ENCODE assay signal across 24 cellular contexts in the genomic region with DNA sequence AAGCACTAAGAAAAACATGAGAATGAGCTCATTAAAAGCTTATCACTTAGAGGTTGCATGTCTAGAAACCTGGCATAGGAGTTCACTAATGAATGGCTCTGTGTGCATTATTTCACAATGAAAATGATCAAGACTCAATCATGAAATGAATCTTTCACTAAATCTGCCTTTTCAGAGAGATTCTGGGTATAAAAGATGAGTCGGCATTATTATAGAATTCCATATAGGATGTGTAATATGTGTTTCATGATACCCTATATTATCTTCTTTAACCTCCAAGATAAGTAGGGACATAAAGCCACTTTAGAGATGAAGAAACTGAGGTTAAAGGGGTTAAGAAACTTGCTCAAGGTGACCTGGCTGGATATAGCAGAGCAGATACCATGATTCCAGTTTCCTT.
DNase-seq lines count a peak whose midpoint lies in the region; ATAC-seq, FAIRE-seq and TF ChIP-seq lines count a peak whose summit lies in the region.
"Had no signal": no experiment of that assay in that cellular context is flagged by ENCODE, and none has a peak within 500 bp of the region (broad histone marks: within the 10 kb centered on the region; RNA-seq: fewer than 3 reads in every experiment).

No MANE protein-coding gene starts in this region.

- TF ChIP-seq CTCF in HepG2 (CRISPR knock-in tag; IDR thresholded peaks at IDR 0.05) (no peak), right lobe of liver (IDR thresholded peaks at IDR 0.05) (no peak), K562 (IDR thresholded peaks at IDR 0.05 in 2 of 3, conservative IDR thresholded peaks at IDR 0.05 in 1 of 3; ENCODE audit: insufficient read depth in 2 of 3, low read depth in 1 of 3, low read length in 3 of 3) (no peak)

- H3K9me1 ChIP-seq in K562 (ENCODE audit: control insufficient read depth, insufficient read depth, low read length), result no peaks in the 10 kb centered on the region

- no peak overlapping the region for H2AFZ ChIP-seq in HepG2 (ENCODE audit: low read length)
- H2AFZ ChIP-seq in K562 (ENCODE audit: low read depth, low read length), result no peak overlapping the region

- no peak for DNase-seq in HepG2 (ENCODE audit: low spot score)
- DNase-seq in right lobe of liver, result no peak
- DNase-seq in K562 (ENCODE audit: extremely low read depth in 1 of 4, low spot score in 3 of 4), result no peak
- no peak for DNase-seq in SW 1271 (lab: John Stamatoyannopoulos, UW)
- DNase-seq: ACHN; BE2C; C1 segment of cervical spinal cord; CD4-positive, alpha-beta memory T cell; CD4-positive, CD25-positive, alpha-beta regulatory T cell; CD8-positive, alpha-beta memory T cell; COR-L47; DMS 273 treated with DMSO at 0.1 percent for 48 hours; DMS153; DMS53; DMS79; DND-41; EL; GDM1 had no signal

- 4% methylated on average over 1 of the region's 1 CpG for WGBS in HepG2 (ENCODE audit: low lambda C conversion rate)
- 84% methylated on average over 1 of the region's 1 CpG for WGBS in right lobe of liver (ENCODE audit: insufficient coverage, low coverage, low lambda C conversion rate, missing lambda C conversion rate)
- WGBS in K562 (ENCODE audit: insufficient coverage, low coverage, missing lambda C conversion rate), result 0% methylated on average over 1 of the region's 1 CpG

- H3K79me2 ChIP-seq in HepG2 (ENCODE audit: insufficient read depth, low read length) (no peaks in the 10 kb centered on the region), K562 (ENCODE audit: control insufficient read depth, insufficient read depth, low read length) (no peaks in the 10 kb centered on the region)

- no peak for ATAC-seq in HepG2
- ATAC-seq in right lobe of liver, result no peak
- no peak for ATAC-seq in K562
- no peak for ATAC-seq in GM21447 (IDR thresholded peaks at IDR 0.05; ENCODE audit: unreplicated experiment)
- ATAC-seq: GM12878 had no signal

- FAIRE-seq in HepG2 (lab: Jason Lieb, UNC) (no peak), K562 (lab: Jason Lieb, UNC) (no peak)
- FAIRE-seq: GM12878, GM12892, GM18507 had no signal

- no peak for TF ChIP-seq RAD21 in HepG2 (CRISPR knock-in tag; IDR thresholded peaks at IDR 0.05)
- no peak for TF ChIP-seq RAD21 in K562 (CRISPR knock-in tag; conservative IDR thresholded peaks at IDR 0.05 in 1 of 2, IDR thresholded peaks at IDR 0.05 in 1 of 2)

- H3K36me3 ChIP-seq in HepG2 (replicated peaks in 1 of 2; ENCODE audit: control insufficient read depth in 1 of 2, insufficient read depth in 2 of 2, low read length in 2 of 2), result no peaks in the 10 kb centered on the region
- no peaks in the 10 kb centered on the region for H3K36me3 ChIP-seq in right lobe of liver
- no peaks in the 10 kb centered on the region for H3K36me3 ChIP-seq in K562 (ENCODE audit: control insufficient read depth, insufficient read depth, low read length)
- H3K36me3 ChIP-seq: BE2C, BLaER1 had no signal

- H3K4me2 ChIP-seq in HepG2 (ENCODE audit: low read depth, low read length) (no peak overlapping the region), K562 (ENCODE audit: insufficient read depth, low read length) (no peak overlapping the region)
- H3K4me2 ChIP-seq: BLaER1 had no signal

- intact Hi-C loops in HepG2 (cut with micrococcal nuclease; ENCODE audit: unreplicated experiment), result no loop called here
- intact Hi-C loops in right lobe of liver (cut with DNase I), result no loop called here
- intact Hi-C loops in K562 (cut with micrococcal nuclease), result no loop called here

- TF ChIP-seq EP300 in HepG2 (IDR thresholded peaks at IDR 0.05; ENCODE audit: low read depth in 2 of 2, low read length in 2 of 2) (no peak), HepG2 (CRISPR knock-in tag; IDR thresholded peaks at IDR 0.05; ENCODE audit: borderline replicate concordance) (no peak), K562 (IDR thresholded peaks at IDR 0.05; ENCODE audit: low read length) (no peak)

- H3K27ac ChIP-seq in HepG2 (ENCODE audit: extremely low read length, insufficient read depth, low read length) (no peak overlapping the region), right lobe of liver (no peak overlapping the region), K562 (ENCODE audit: extremely low read depth, low read depth, low read length) (no peak overlapping the region)
- H3K27ac ChIP-seq: 22Rv1, BLaER1 had no signal

- in situ Hi-C loops in HepG2 (cut with HindIII; ENCODE audit: extremely low pct_ligation_motif_present, low pct_unique_long_range_greater_than_20kb), result no loop called here
- in situ Hi-C loops in K562 (cut with MboI), result no loop called here

- H3K4me1 ChIP-seq in HepG2 (ENCODE audit: insufficient read depth, low read length), result no peaks in the 10 kb centered on the region
- H3K4me1 ChIP-seq in right lobe of liver, result no peaks in the 10 kb centered on the region
- H3K4me1 ChIP-seq in K562 (replicated peaks in 1 of 2; ENCODE audit: control insufficient read depth in 2 of 2, insufficient read depth in 2 of 2, low read length in 2 of 2), result no peaks in the 10 kb centered on the region
- H3K4me1 ChIP-seq: BE2C, BLaER1 had no signal

- H3K4me3 ChIP-seq in HepG2 (replicated peaks in 1 of 3; ENCODE audit: insufficient read depth in 1 of 3, low read depth in 2 of 3, low read length in 3 of 3) (no peak overlapping the region), right lobe of liver (no peak overlapping the region), K562 (no peak overlapping the region)
- H3K4me3 ChIP-seq: BLaER1, GM12878 had no signal

- CTCF ChIA-PET in HepG2 (lab: Yijun Ruan, JAX; ENCODE audit: low intra/inter-chr PET ratio, low total read pairs) (no interaction called here), K562 (lab: Yijun Ruan, JAX; ENCODE audit: low intra/inter-chr PET ratio) (no interaction called here)

- H3K9ac ChIP-seq in HepG2 (ENCODE audit: insufficient read depth, low read depth, low read length), result no peak overlapping the region
- H3K9ac ChIP-seq in K562 (ENCODE audit: insufficient read depth in 1 of 2, low read depth in 2 of 2, low read length in 2 of 2), result no peak overlapping the region
- H3K9ac ChIP-seq: BLaER1 had no signal

- H3K27me3 ChIP-seq in HepG2 (ENCODE audit: control insufficient read depth in 1 of 2, insufficient read depth in 2 of 2, low read length in 2 of 2) (no peaks in the 10 kb centered on the region), right lobe of liver (no peaks in the 10 kb centered on the region), K562 (ENCODE audit: control insufficient read depth in 2 of 2, insufficient read depth in 2 of 2, low read length in 2 of 2) (no peaks in the 10 kb centered on the region)
- H3K27me3 ChIP-seq: BE2C, BLaER1 had no signal

- BruUV-seq in HepG2 (replicated peaks; lab: Mats Ljungman, UMichigan), result no TSS peak
- BruUV-seq in K562 (replicated peaks; lab: Mats Ljungman, UMichigan), result no TSS peak

- H3K9me3 ChIP-seq in HepG2 (ENCODE audit: low read length) (no peaks in the 10 kb centered on the region), right lobe of liver (no peaks in the 10 kb centered on the region), K562 (replicated peaks; ENCODE audit: control insufficient read depth, insufficient read depth, low read depth, low read length) (no peaks in the 10 kb centered on the region; the same call in 1 of the 2 replicates)
- H3K9me3 ChIP-seq: BE2C, BLaER1 had no signal

- no peak for TF ChIP-seq POLR2A in HepG2 (IDR thresholded peaks at IDR 0.05; ENCODE audit: insufficient read depth in 1 of 2, low read depth in 2 of 2, low read length in 2 of 2)
- TF ChIP-seq POLR2A in right lobe of liver (IDR thresholded peaks at IDR 0.05), result no peak
- no peak for TF ChIP-seq POLR2A in K562 (conservative IDR thresholded peaks at IDR 0.05)

- H4K20me1 ChIP-seq in HepG2 (ENCODE audit: insufficient read depth, low read length), result no peaks in the 10 kb centered on the region
- no peaks in the 10 kb centered on the region for H4K20me1 ChIP-seq in K562 (replicated peaks; ENCODE audit: control insufficient read depth, insufficient read depth, low read length)
- H4K20me1 ChIP-seq: BLaER1 had no signal

- POLR2A ChIA-PET in HepG2 (lab: Yijun Ruan, JAX) (no interaction called here), K562 (lab: Yijun Ruan, JAX) (no interaction called here)

TF ChIP-seq in HepG2, 621 proteins besides CTCF, POLR2A, EP300 and RAD21 (continues in another document):
- TF ChIP-seq, protein P1, sequence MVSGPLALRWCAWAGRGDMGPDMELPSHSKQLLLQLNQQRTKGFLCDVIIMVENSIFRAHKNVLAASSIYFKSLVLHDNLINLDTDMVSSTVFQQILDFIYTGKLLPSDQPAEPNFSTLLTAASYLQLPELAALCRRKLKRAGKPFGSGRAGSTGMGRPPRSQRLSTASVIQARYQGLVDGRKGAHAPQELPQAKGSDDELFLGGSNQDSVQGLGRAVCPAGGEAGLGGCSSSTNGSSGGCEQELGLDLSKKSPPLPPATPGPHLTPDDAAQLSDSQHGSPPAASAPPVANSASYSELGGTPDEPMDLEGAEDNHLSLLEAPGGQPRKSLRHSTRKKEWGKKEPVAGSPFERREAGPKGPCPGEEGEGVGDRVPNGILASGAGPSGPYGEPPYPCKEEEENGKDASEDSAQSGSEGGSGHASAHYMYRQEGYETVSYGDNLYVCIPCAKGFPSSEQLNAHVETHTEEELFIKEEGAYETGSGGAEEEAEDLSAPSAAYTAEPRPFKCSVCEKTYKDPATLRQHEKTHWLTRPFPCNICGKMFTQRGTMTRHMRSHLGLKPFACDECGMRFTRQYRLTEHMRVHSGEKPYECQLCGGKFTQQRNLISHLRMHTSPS (CRISPR knock-in tag; IDR thresholded peaks at IDR 0.05; ENCODE audit: low read depth), result no peak
- no peak for TF ChIP-seq PCBP1 (IDR thresholded peaks at IDR 0.05; ENCODE audit: borderline replicate concordance, low read depth, low read length)
- TF ChIP-seq MAFK (conservative IDR thresholded peaks at IDR 0.05 in 1 of 2, IDR thresholded peaks at IDR 0.05 in 1 of 2; ENCODE audit: low read length in 2 of 2), result peak; percentile 50 to 70; a peak in 3 of 4 replicates

TF ChIP-seq in K562, 482 proteins besides CTCF, POLR2A, EP300 and RAD21 (continues in another document):
- TF ChIP-seq ETS2 (tag; IDR thresholded peaks at IDR 0.05; ENCODE audit: borderline replicate concordance, poor library complexity, severe bottlenecking) (no peak), ZEB2 (IDR thresholded peaks at IDR 0.05) (no peak), KAT7 (CRISPR knock-in tag; IDR thresholded peaks at IDR 0.05; ENCODE audit: borderline replicate concordance) (no peak), MAZ (CRISPR knock-in tag; conservative IDR thresholded peaks at IDR 0.05 in 1 of 2, IDR thresholded peaks at IDR 0.05 in 1 of 2) (no peak), MAFG (tag; conservative IDR thresholded peaks at IDR 0.05) (peak; percentile 30; the same call in 1 of the 2 replicates), EHMT2 (IDR thresholded peaks at IDR 0.05) (no peak), E2F4 (CRISPR knock-in tag; IDR thresholded peaks at IDR 0.05; ENCODE audit: low read depth) (no peak), FOXP1 (CRISPR knock-in tag; IDR thresholded peaks at IDR 0.05) (no peak)

Comparison
In these comparisons a context has a peak if more than half of its experiments do, and no peak if none do; other contexts are left out.
1. Of the 241 proteins assayed by ChIP-seq in both HepG2 and K562: peak only in HepG2: MAFF and MAFK; only in K562: MAFG; in both: none; in neither: 238.